27 cellular contexts compared by ENCODE assay signal in genomic region chr10:70851597-70852475, GRCh38. TPM values are rescaled to one million over a fixed set of nuclear protein-coding genes. Genes with fewer than 3 reads are reported as not detected.
DNase-seq lines count a peak whose midpoint lies in the region; ATAC-seq and TF ChIP-seq lines count a peak whose summit lies in the region.
"Had no signal": no experiment of that assay in that cellular context is flagged by ENCODE, and none has a peak within 500 bp of the region (broad histone marks: within the 10 kb centered on the region; RNA-seq: fewer than 3 reads in every experiment).

No MANE protein-coding gene starts in this region.

- no peak overlapping the region for H3K27ac Mint-ChIP-seq in CD14-positive monocyte
- H3K27ac Mint-ChIP-seq in activated T-cell treated with anti-CD3 and anti-CD28 coated beads, Interleukin-2, amount 50 U/mL, for 24 hours: no peak overlapping the region
- H3K27ac Mint-ChIP-seq: activated CD8-positive, alpha-beta T cell treated with anti-CD3 and anti-CD28 coated beads, Interleukin-2, amount 10 ng/mL, durations not matched to agents 7 days and 5 days; activated naive CD8-positive, alpha-beta T cell treated with anti-CD3 and anti-CD28 coated beads, Interleukin-2, amount 10 ng/mL, durations not matched to agents 7 days and 5 days; dendritic cell treated with granulocyte-macrophage colony-stimulating factor and Interleukin-4, amounts not matched to agents 40 ng/mL and 50 ng/mL, for 4 days; stimulated activated naive CD8-positive, alpha-beta T cell treated with anti-CD3 and anti-CD28 coated beads, Interleukin-15, amount 100 ng/mL, for 72 hours; T-helper 1 cell treated with Interleukin-12 subunit alpha and Interleukin-12 subunit beta and Interleukin-4 antibody, amounts not matched to agents 30 μg/mL and 1 μg/mL, for 36 hours had no signal

- TF ChIP-seq CTCF in C4-2B (conservative IDR thresholded peaks at IDR 0.05) (no peak), LNCaP clone FGC (IDR thresholded peaks at IDR 0.05; ENCODE audit: control insufficient read depth, extremely low read depth, insufficient read depth) (no peak), right lobe of liver (IDR thresholded peaks at IDR 0.05) (peak in 1 of 4 donors; percentile 14), CD14-positive monocyte (IDR thresholded peaks at IDR 0.05) (no peak), tibial artery (IDR thresholded peaks at IDR 0.05) (no peak)

- H3K9me3 Mint-ChIP-seq in CD14-positive monocyte: peaks cover 0 to 1% (median 0%) of the 10 kb centered on the region in 7 donors
- no peaks in the 10 kb centered on the region for H3K9me3 Mint-ChIP-seq in activated T-cell treated with anti-CD3 and anti-CD28 coated beads, Interleukin-2, amount 50 U/mL, for 24 hours
- H3K9me3 Mint-ChIP-seq: activated naive CD8-positive, alpha-beta T cell treated with anti-CD3 and anti-CD28 coated beads, Interleukin-2, amount 10 ng/mL, durations not matched to agents 7 days and 5 days; CD8-positive, alpha-beta memory T cell; dendritic cell treated with granulocyte-macrophage colony-stimulating factor and Interleukin-4, amounts not matched to agents 40 ng/mL and 50 ng/mL, for 4 days; stimulated activated naive CD8-positive, alpha-beta T cell treated with anti-CD3 and anti-CD28 coated beads, Interleukin-15, amount 100 ng/mL, for 72 hours; T-helper 1 cell treated with Interleukin-12 subunit alpha and Interleukin-12 subunit beta and Interleukin-4 antibody, amounts not matched to agents 30 μg/mL and 1 μg/mL, for 36 hours had no signal

- H3K36me3 ChIP-seq in right lobe of liver (peaks cover 0 to 3% (median 0%) of the 10 kb centered on the region in 4 donors), tibial artery (peaks cover 29 to 54% (median 40%) of the 10 kb centered on the region in 3 donors)
- H3K36me3 ChIP-seq: prostate gland had no signal

- no peaks in the 10 kb centered on the region for H3K27me3 Mint-ChIP-seq in CD14-positive monocyte (ENCODE audit: low read depth in 3 of 3)
- no peaks in the 10 kb centered on the region for H3K27me3 Mint-ChIP-seq in activated T-cell treated with anti-CD3 and anti-CD28 coated beads, Interleukin-2, amount 50 U/mL, for 24 hours
- H3K27me3 Mint-ChIP-seq: activated naive CD8-positive, alpha-beta T cell treated with anti-CD3 and anti-CD28 coated beads, Interleukin-2, amount 10 ng/mL, durations not matched to agents 7 days and 5 days; dendritic cell treated with granulocyte-macrophage colony-stimulating factor and Interleukin-4, amounts not matched to agents 40 ng/mL and 50 ng/mL, for 4 days; stimulated activated naive CD8-positive, alpha-beta T cell treated with anti-CD3 and anti-CD28 coated beads, Interleukin-15, amount 100 ng/mL, for 72 hours had no signal

- peaks cover 78 to 81% of the 10 kb centered on the region in 2 donors for H3K36me3 Mint-ChIP-seq in CD14-positive monocyte
- H3K36me3 Mint-ChIP-seq in activated T-cell treated with anti-CD3 and anti-CD28 coated beads, Interleukin-2, amount 50 U/mL, for 24 hours (ENCODE audit: low read depth): peaks cover 95% of the 10 kb centered on the region

- H3K4me1 Mint-ChIP-seq in CD14-positive monocyte: peaks cover 12% of the 10 kb centered on the region
- peaks cover 31% of the 10 kb centered on the region for H3K4me1 Mint-ChIP-seq in activated T-cell treated with anti-CD3 and anti-CD28 coated beads, Interleukin-2, amount 50 U/mL, for 24 hours (ENCODE audit: low read depth)

- no peak overlapping the region for H3K4me3 Mint-ChIP-seq in CD14-positive monocyte
- H3K4me3 Mint-ChIP-seq in activated T-cell treated with anti-CD3 and anti-CD28 coated beads, Interleukin-2, amount 50 U/mL, for 24 hours: no peak overlapping the region
- H3K4me3 Mint-ChIP-seq: activated CD8-positive, alpha-beta T cell treated with anti-CD3 and anti-CD28 coated beads, Interleukin-2, amount 10 ng/mL, durations not matched to agents 7 days and 5 days; activated naive CD8-positive, alpha-beta T cell treated with anti-CD3 and anti-CD28 coated beads, Interleukin-2, amount 10 ng/mL, durations not matched to agents 7 days and 5 days; CD8-positive, alpha-beta memory T cell; dendritic cell treated with granulocyte-macrophage colony-stimulating factor and Interleukin-4, amounts not matched to agents 40 ng/mL and 50 ng/mL, for 4 days; stimulated activated naive CD8-positive, alpha-beta T cell treated with anti-CD3 and anti-CD28 coated beads, Interleukin-15, amount 100 ng/mL, for 72 hours; T-helper 1 cell treated with Interleukin-12 subunit alpha and Interleukin-12 subunit beta and Interleukin-4 antibody, amounts not matched to agents 30 μg/mL and 1 μg/mL, for 36 hours had no signal

- H3K9me3 ChIP-seq in right lobe of liver (no peaks in the 10 kb centered on the region), tibial artery (no peaks in the 10 kb centered on the region)
- H3K9me3 ChIP-seq: ascending aorta, esophagus squamous epithelium, neutrophil, prostate gland, thyroid gland had no signal

- no peak overlapping the region for H3K4me3 ChIP-seq in LNCaP clone FGC (ENCODE audit: low read depth, low read length)
- H3K4me3 ChIP-seq in right lobe of liver: no peak overlapping the region
- H3K4me3 ChIP-seq in tibial artery: no peak overlapping the region
- H3K4me3 ChIP-seq: ascending aorta, esophagus squamous epithelium, K562, prostate gland, SK-N-MC, thyroid gland had no signal

- WGBS in right lobe of liver (ENCODE audit: insufficient coverage, low coverage, low lambda C conversion rate, missing lambda C conversion rate): 20% methylated on average over 5 of the region's 5 CpGs

- ATAC-seq in right lobe of liver: peak; percentile 82 to 86 (median 83)
- ATAC-seq: activated CD8-positive, alpha-beta T cell treated with anti-CD3 and anti-CD28 coated beads, Interleukin-2, amount 10 ng/mL, durations not matched to agents 7 days and 5 days; K562; left cardiac atrium; stimulated activated naive CD8-positive, alpha-beta T cell treated with anti-CD3 and anti-CD28 coated beads, Interleukin-15, amount 100 ng/mL, for 72 hours had no signal

- H3K4me1 ChIP-seq in right lobe of liver: peaks cover 0 to 47% (median 15%) of the 10 kb centered on the region in 4 donors
- peaks cover 0 to 15% (median 0%) of the 10 kb centered on the region in 4 donors for H3K4me1 ChIP-seq in tibial artery
- H3K4me1 ChIP-seq: prostate gland had no signal

- no peak for TF ChIP-seq POLR2A in right lobe of liver (IDR thresholded peaks at IDR 0.05)

- H3K27ac ChIP-seq in C4-2B (peak overlapping the region; percentile 71; the same call in 1 of the 2 replicates), right lobe of liver (peak overlapping the region; percentile 15 to 73 (median 16)), tibial artery (no peak overlapping the region)
- H3K27ac ChIP-seq: ascending aorta, esophagus squamous epithelium, neutrophil, prostate gland, SK-N-MC, thyroid gland had no signal

- no peaks in the 10 kb centered on the region for H3K27me3 ChIP-seq in right lobe of liver
- H3K27me3 ChIP-seq in tibial artery: no peaks in the 10 kb centered on the region
- H3K27me3 ChIP-seq: ascending aorta, esophagus squamous epithelium, neutrophil, thyroid gland had no signal

- intact Hi-C loops in right lobe of liver (cut with DNase I): no loop called here
- intact Hi-C loops in CD14-positive monocyte (cut with micrococcal nuclease): no loop called here
- intact Hi-C loops in tibial artery (cut with DNase I; ENCODE audit: low total_unique reads): no loop called here

- DNase-seq in LNCaP clone FGC (ENCODE audit: low read depth) (peak; percentile 89), RPMI8226 (peak; percentile 7), right lobe of liver (peak in 1 of 3 donors; percentile 60), iPS-NIHi11 (ENCODE audit: low spot score) (no peak), CD14-positive monocyte (ENCODE audit: low spot score) (no peak), tibial artery (no peak)
- no peak for DNase-seq in activated T-cell treated with anti-CD3 and anti-CD28 coated beads, Interleukin-2, amount 50 U/mL, for 24 hours
- DNase-seq: activated CD4-positive, alpha-beta T cell treated with anti-CD3 and anti-CD28 coated beads for 1 hour; activated CD8-positive, alpha-beta T cell treated with anti-CD3 and anti-CD28 coated beads, Interleukin-2, amount 10 ng/mL, durations not matched to agents 7 days and 5 days; activated effector memory CD4-positive, alpha-beta T cell treated with anti-CD3 and anti-CD28 coated beads, Interleukin-2, amount 50 U/mL, for 16 hours; activated naive CD8-positive, alpha-beta T cell treated with anti-CD3 and anti-CD28 coated beads, Interleukin-2, amount 10 ng/mL, durations not matched to agents 7 days and 5 days; caudate nucleus; CD8-positive, alpha-beta memory T cell; esophagus squamous epithelium; foreskin melanocyte; left cardiac atrium; mesenchymal stem cell; stimulated activated naive CD8-positive, alpha-beta T cell treated with anti-CD3 and anti-CD28 coated beads, Interleukin-15, amount 100 ng/mL, for 72 hours; thyroid gland had no signal

RNA-seq across cellular contexts. Expression of gene SGPL1, which starts 36.1 kb away (rescaled TPM):
- total RNA-seq in right lobe of liver: 10 to 100 TPM; 33.2 to 50.1 (median 38.0) TPM
- polyA plus RNA-seq in CD14-positive monocyte: 10 to 100 TPM; 26.1 to 26.8 TPM

RNA-seq across cellular contexts. Expression of gene PCBD1, which starts 36.5 kb away (rescaled TPM):
- 100 to 1,000 TPM; 165 to 375 (median 230) TPM for total RNA-seq in right lobe of liver
- 10 to 100 TPM; 21.3 to 28.3 TPM for polyA plus RNA-seq in CD14-positive monocyte

Comparison
In these comparisons a context has a peak if more than half of its experiments do, and no peak if none do; other contexts are left out.
1. H3K27ac ChIP-seq: peak in C4-2B (single experiment) and right lobe of liver (3 of 3); none in tibial artery (0 of 2).
2. DNase-seq: peak in LNCaP clone FGC (single experiment) and RPMI8226 (single experiment); none in iPS-NIHi11 (single experiment), CD14-positive monocyte (single experiment), tibial artery (0 of 2) and activated T-cell treated with anti-CD3 and anti-CD28 coated beads, Interleukin-2, amount 50 U/mL, for 24 hours (single experiment).